17 cellular contexts compared by ENCODE assay signal in the genomic region with DNA sequence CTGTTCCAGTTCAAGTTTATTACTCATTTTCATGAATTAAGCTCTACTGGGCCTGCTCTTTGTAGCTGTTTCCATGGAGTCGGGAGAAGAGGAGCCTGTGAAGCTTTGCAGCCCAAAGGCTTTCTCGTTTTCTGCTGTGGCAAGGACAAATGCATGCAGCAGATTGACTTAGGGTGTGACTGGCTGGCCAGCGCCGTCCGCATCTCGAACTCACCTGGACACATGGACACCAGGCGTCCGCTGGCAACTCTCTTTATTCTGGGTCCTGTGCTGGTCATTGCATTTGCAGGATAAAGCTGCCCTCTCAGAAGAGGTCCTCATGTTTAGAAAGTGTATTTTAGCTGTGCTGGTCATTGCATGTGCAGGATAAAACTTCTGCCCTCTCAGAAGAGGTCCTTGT.
A peak's percentile ranks its signal among the peaks of the same experiment; 100 is the strongest.
DNase-seq lines count a peak whose midpoint lies in the region; ATAC-seq and TF ChIP-seq lines count a peak whose summit lies in the region.
"Had no signal": no experiment of that assay in that cellular context is flagged by ENCODE, and none has a peak within 500 bp of the region (broad histone marks: within the 10 kb centered on the region; RNA-seq: fewer than 3 reads in every experiment).

No MANE protein-coding gene starts in this region.

- no peaks in the 10 kb centered on the region for H3K27me3 Mint-ChIP-seq in endodermal cell (ENCODE audit: insufficient read depth)

- WGBS in endodermal cell (ENCODE audit: insufficient coverage in 1 of 2, insufficient read length in 1 of 2), 2 experiments = 87% methylated on average over 8 of the region's 8 CpGs
- WGBS in sigmoid colon, 2 donors = 90 to 92% methylated on average over 8 of the region's 8 CpGs

- DNase-seq in activated effector memory CD4-positive, alpha-beta T cell treated with anti-CD3 and anti-CD28 coated beads, Interleukin-2, amount 50 U/mL, for 16 hours = peak; percentile 27
- DNase-seq in activated effector memory CD4-positive, alpha-beta T cell treated with Interleukin-2 at 50 U/mL for 16 hours = no peak
- DNase-seq in Ammon's horn (ENCODE audit: low spot score) (peak; percentile 25), endodermal cell (peak; percentile 2), sigmoid colon (peak; percentile 37), NCI-H524 treated with DMSO at 0.1 percent for 48 hours (lab: John Stamatoyannopoulos, UW) (no peak)
- DNase-seq: 8988T, Calu3, DMS53, MV-4-11, NCI-H1417 treated with DMSO at 0.1 percent for 48 hours, NCI-H1930, NCI-H69, SJCRH30 had no signal

- no peaks in the 10 kb centered on the region for H3K36me3 Mint-ChIP-seq in endodermal cell (ENCODE audit: low read depth)
- H3K36me3 Mint-ChIP-seq: CD4-positive, alpha-beta memory T cell had no signal

- intact Hi-C loops in sigmoid colon (cut with DNase I) = no loop called here

- H3K4me3 Mint-ChIP-seq in endodermal cell = no peak overlapping the region
- H3K4me3 Mint-ChIP-seq: CD4-positive, alpha-beta memory T cell had no signal

- H3K9ac ChIP-seq in endodermal cell (ENCODE audit: extremely low read depth, low read length, poor library complexity, severe bottlenecking) = no peak overlapping the region

- H3K9me3 Mint-ChIP-seq in endodermal cell = peaks cover 94% of the 10 kb centered on the region
- H3K9me3 Mint-ChIP-seq: CD4-positive, alpha-beta memory T cell had no signal

- H3K4me1 ChIP-seq in endodermal cell (ENCODE audit: control insufficient read depth, insufficient read depth, low read length) (no peaks in the 10 kb centered on the region), sigmoid colon (no peaks in the 10 kb centered on the region)
- H3K4me1 ChIP-seq: SJCRH30 had no signal

- H3K9me3 ChIP-seq in endodermal cell (ENCODE audit: control insufficient read depth, low read length) = peaks cover 48% of the 10 kb centered on the region
- no peaks in the 10 kb centered on the region for H3K9me3 ChIP-seq in sigmoid colon
- H3K9me3 ChIP-seq: SJCRH30 had no signal

- TF ChIP-seq EP300 in sigmoid colon (IDR thresholded peaks at IDR 0.05) = no peak

- H3K36me3 ChIP-seq in endodermal cell (ENCODE audit: control insufficient read depth, insufficient read depth, low read length) (no peaks in the 10 kb centered on the region), sigmoid colon (no peaks in the 10 kb centered on the region)
- H3K36me3 ChIP-seq: SJCRH30 had no signal

- TF ChIP-seq POLR2A in sigmoid colon (IDR thresholded peaks at IDR 0.05) = no peak

- H3K4me1 Mint-ChIP-seq in endodermal cell = no peaks in the 10 kb centered on the region
- H3K4me1 Mint-ChIP-seq: CD4-positive, alpha-beta memory T cell had no signal

- H3K27ac ChIP-seq in endodermal cell (ENCODE audit: low read depth, low read length) (no peak overlapping the region), sigmoid colon (no peak overlapping the region)
- H3K27ac ChIP-seq: SJCRH30 had no signal

- H3K4me3 ChIP-seq in endodermal cell (ENCODE audit: low read length) (no peak overlapping the region), sigmoid colon (no peak overlapping the region)
- H3K4me3 ChIP-seq: SJCRH30 had no signal

- no peak overlapping the region for H3K27ac Mint-ChIP-seq in endodermal cell
- H3K27ac Mint-ChIP-seq: CD4-positive, alpha-beta memory T cell had no signal

- TF ChIP-seq CTCF in endodermal cell (conservative IDR thresholded peaks at IDR 0.05) = no peak
- TF ChIP-seq CTCF in sigmoid colon (IDR thresholded peaks at IDR 0.05) = no peak

- ATAC-seq in SK-N-SH treated with all-trans-retinoic acid at 6 μM for 48 hours = no peak
- no peak for ATAC-seq in HG02763 (IDR thresholded peaks at IDR 0.05; ENCODE audit: unreplicated experiment)

- H3K27me3 ChIP-seq in endodermal cell (ENCODE audit: control insufficient read depth, insufficient read depth, low read length, poor library complexity, severe bottlenecking) (no peaks in the 10 kb centered on the region), sigmoid colon (peaks cover 0 to 6% (median 0%) of the 10 kb centered on the region in 3 donors)

TF ChIP-seq in SK-N-SH treated with all-trans-retinoic acid at 6 μM for 48 hours, 23 proteins besides CTCF, POLR2A, EP300 and RAD21:
- TF ChIP-seq BACH2 (CRISPR knock-in tag; IDR thresholded peaks at IDR 0.05; ENCODE audit: borderline replicate concordance) = no peak
- TF ChIP-seq, protein P1, sequence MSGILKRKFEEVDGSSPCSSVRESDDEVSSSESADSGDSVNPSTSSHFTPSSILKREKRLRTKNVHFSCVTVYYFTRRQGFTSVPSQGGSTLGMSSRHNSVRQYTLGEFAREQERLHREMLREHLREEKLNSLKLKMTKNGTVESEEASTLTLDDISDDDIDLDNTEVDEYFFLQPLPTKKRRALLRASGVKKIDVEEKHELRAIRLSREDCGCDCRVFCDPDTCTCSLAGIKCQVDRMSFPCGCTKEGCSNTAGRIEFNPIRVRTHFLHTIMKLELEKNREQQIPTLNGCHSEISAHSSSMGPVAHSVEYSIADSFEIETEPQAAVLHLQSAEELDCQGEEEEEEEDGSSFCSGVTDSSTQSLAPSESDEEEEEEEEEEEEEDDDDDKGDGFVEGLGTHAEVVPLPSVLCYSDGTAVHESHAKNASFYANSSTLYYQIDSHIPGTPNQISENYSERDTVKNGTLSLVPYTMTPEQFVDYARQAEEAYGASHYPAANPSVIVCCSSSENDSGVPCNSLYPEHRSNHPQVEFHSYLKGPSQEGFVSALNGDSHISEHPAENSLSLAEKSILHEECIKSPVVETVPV (CRISPR knock-in tag; IDR thresholded peaks at IDR 0.05) = no peak
- no peak for TF ChIP-seq ZNF70 (CRISPR knock-in tag; IDR thresholded peaks at IDR 0.05)
- TF ChIP-seq, protein P2, sequence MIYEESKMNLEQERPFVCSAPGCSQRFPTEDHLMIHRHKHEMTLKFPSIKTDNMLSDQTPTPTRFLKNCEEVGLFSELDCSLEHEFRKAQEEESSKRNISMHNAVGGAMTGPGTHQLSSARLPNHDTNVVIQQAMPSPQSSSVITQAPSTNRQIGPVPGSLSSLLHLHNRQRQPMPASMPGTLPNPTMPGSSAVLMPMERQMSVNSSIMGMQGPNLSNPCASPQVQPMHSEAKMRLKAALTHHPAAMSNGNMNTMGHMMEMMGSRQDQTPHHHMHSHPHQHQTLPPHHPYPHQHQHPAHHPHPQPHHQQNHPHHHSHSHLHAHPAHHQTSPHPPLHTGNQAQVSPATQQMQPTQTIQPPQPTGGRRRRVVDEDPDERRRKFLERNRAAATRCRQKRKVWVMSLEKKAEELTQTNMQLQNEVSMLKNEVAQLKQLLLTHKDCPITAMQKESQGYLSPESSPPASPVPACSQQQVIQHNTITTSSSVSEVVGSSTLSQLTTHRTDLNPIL (CRISPR knock-in tag; IDR thresholded peaks at IDR 0.05; ENCODE audit: low read depth) = no peak
- no peak for TF ChIP-seq ZFP3 (CRISPR knock-in tag; IDR thresholded peaks at IDR 0.05)
- TF ChIP-seq, protein P3, sequence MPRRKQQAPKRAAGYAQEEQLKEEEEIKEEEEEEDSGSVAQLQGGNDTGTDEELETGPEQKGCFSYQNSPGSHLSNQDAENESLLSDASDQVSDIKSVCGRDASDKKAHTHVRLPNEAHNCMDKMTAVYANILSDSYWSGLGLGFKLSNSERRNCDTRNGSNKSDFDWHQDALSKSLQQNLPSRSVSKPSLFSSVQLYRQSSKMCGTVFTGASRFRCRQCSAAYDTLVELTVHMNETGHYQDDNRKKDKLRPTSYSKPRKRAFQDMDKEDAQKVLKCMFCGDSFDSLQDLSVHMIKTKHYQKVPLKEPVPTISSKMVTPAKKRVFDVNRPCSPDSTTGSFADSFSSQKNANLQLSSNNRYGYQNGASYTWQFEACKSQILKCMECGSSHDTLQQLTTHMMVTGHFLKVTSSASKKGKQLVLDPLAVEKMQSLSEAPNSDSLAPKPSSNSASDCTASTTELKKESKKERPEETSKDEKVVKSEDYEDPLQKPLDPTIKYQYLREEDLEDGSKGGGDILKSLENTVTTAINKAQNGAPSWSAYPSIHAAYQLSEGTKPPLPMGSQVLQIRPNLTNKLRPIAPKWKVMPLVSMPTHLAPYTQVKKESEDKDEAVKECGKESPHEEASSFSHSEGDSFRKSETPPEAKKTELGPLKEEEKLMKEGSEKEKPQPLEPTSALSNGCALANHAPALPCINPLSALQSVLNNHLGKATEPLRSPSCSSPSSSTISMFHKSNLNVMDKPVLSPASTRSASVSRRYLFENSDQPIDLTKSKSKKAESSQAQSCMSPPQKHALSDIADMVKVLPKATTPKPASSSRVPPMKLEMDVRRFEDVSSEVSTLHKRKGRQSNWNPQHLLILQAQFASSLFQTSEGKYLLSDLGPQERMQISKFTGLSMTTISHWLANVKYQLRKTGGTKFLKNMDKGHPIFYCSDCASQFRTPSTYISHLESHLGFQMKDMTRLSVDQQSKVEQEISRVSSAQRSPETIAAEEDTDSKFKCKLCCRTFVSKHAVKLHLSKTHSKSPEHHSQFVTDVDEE (CRISPR knock-in tag; IDR thresholded peaks at IDR 0.05) = no peak
- TF ChIP-seq GLIS3 (CRISPR knock-in tag; IDR thresholded peaks at IDR 0.05) = no peak
- TF ChIP-seq ZC3H10 (CRISPR knock-in tag; IDR thresholded peaks at IDR 0.05) = no peak
- TF ChIP-seq TOX (CRISPR knock-in tag; IDR thresholded peaks at IDR 0.05; ENCODE audit: borderline replicate concordance) = no peak
- no peak for TF ChIP-seq SNAI2 (CRISPR knock-in tag; IDR thresholded peaks at IDR 0.05)
- no peak for TF ChIP-seq OSR1 (CRISPR knock-in tag; IDR thresholded peaks at IDR 0.05)
- TF ChIP-seq, protein P4, sequence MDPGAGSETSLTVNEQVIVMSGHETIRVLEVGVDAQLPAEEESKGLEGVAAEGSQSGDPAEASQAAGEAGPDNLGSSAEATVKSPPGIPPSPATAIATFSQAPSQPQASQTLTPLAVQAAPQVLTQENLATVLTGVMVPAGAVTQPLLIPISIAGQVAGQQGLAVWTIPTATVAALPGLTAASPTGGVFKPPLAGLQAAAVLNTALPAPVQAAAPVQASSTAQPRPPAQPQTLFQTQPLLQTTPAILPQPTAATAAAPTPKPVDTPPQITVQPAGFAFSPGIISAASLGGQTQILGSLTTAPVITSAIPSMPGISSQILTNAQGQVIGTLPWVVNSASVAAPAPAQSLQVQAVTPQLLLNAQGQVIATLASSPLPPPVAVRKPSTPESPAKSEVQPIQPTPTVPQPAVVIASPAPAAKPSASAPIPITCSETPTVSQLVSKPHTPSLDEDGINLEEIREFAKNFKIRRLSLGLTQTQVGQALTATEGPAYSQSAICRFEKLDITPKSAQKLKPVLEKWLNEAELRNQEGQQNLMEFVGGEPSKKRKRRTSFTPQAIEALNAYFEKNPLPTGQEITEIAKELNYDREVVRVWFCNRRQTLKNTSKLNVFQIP (CRISPR knock-in tag; IDR thresholded peaks at IDR 0.05; ENCODE audit: borderline replicate concordance, low read depth) = no peak
- TF ChIP-seq ARNTL (CRISPR knock-in tag; IDR thresholded peaks at IDR 0.05; ENCODE audit: borderline replicate concordance, low read depth) = no peak
- TF ChIP-seq CSDC2 (CRISPR knock-in tag; IDR thresholded peaks at IDR 0.05) = no peak
- TF ChIP-seq ESRRG (CRISPR knock-in tag; IDR thresholded peaks at IDR 0.05) = no peak

Comparison
In these comparisons a context has a peak if more than half of its experiments do, and no peak if none do; other contexts are left out.
1. DNase-seq: peak in activated effector memory CD4-positive, alpha-beta T cell treated with anti-CD3 and anti-CD28 coated beads, Interleukin-2, amount 50 U/mL, for 16 hours (single experiment), Ammon's horn (single experiment), endodermal cell (single experiment) and sigmoid colon (single experiment); none in activated effector memory CD4-positive, alpha-beta T cell treated with Interleukin-2 at 50 U/mL for 16 hours (single experiment) and NCI-H524 treated with DMSO at 0.1 percent for 48 hours (single experiment).